ENCODE assay signal across 22 cellular contexts in genomic region chr2:38532366-38532765, GRCh38.
"Had no signal": no experiment of that assay in that cellular context is flagged by ENCODE, and none has a peak within 500 bp of the region (broad histone marks: within the 10 kb centered on the region; RNA-seq: fewer than 3 reads in every experiment).

No MANE protein-coding gene starts in this region.

- H3K27ac Mint-ChIP-seq: activated naive CD4-positive, alpha-beta T cell treated with anti-CD3 and anti-CD28 coated beads, Interleukin-2, amount 10 ng/mL, durations not matched to agents 7 days and 5 days; nephron; stimulated activated naive CD8-positive, alpha-beta T cell treated with anti-CD3 and anti-CD28 coated beads, Interleukin-15, Interleukin-2, amounts not matched to agents 100 ng/mL and 50 ng/mL, for 24 hours; T-helper 17 cell had no signal

- H3K36me3 Mint-ChIP-seq: activated naive CD4-positive, alpha-beta T cell treated with anti-CD3 and anti-CD28 coated beads, Interleukin-2, amount 10 ng/mL, durations not matched to agents 7 days and 5 days; brain had no signal

- H3K4me1 ChIP-seq: upper lobe of right lung had no signal

- H3K27ac ChIP-seq: thyroid gland, upper lobe of right lung had no signal

- H3K4me3 Mint-ChIP-seq: activated naive CD4-positive, alpha-beta T cell treated with anti-CD3 and anti-CD28 coated beads, Interleukin-2, amount 10 ng/mL, durations not matched to agents 7 days and 5 days; brain; stimulated activated naive CD8-positive, alpha-beta T cell treated with anti-CD3 and anti-CD28 coated beads, Interleukin-15, Interleukin-2, amounts not matched to agents 100 ng/mL and 50 ng/mL, for 24 hours; T-helper 17 cell had no signal

- H3K4me3 ChIP-seq: heart left ventricle, spleen, thyroid gland, upper lobe of right lung had no signal

- H3K36me3 ChIP-seq: heart left ventricle, spleen, thyroid gland, upper lobe of right lung had no signal

- H3K27me3 ChIP-seq: thyroid gland, upper lobe of right lung had no signal

- H3K9me3 Mint-ChIP-seq: activated naive CD4-positive, alpha-beta T cell treated with anti-CD3 and anti-CD28 coated beads, Interleukin-2, amount 10 ng/mL, durations not matched to agents 7 days and 5 days; brain; nephron; stimulated activated naive CD8-positive, alpha-beta T cell treated with anti-CD3 and anti-CD28 coated beads, Interleukin-15, Interleukin-2, amounts not matched to agents 100 ng/mL and 50 ng/mL, for 24 hours had no signal

- DNase-seq: activated CD4-positive, alpha-beta T cell treated with anti-CD3 and anti-CD28 coated beads for 4 hours; activated CD4-positive, alpha-beta T cell treated with anti-CD3 and anti-CD28 coated beads, Interleukin-2, amount 50 U/mL, for 48 hours; activated CD4-positive, CD25-positive, alpha-beta regulatory T cell; activated CD8-positive, alpha-beta memory T cell treated with anti-CD3 and anti-CD28 coated beads, Interleukin-2, amount 50 U/mL, for 48 hours; activated effector memory CD4-positive, alpha-beta T cell treated with Interleukin-2 at 50 U/mL for 16 hours; activated naive CD4-positive, alpha-beta T cell treated with anti-CD3 and anti-CD28 coated beads, Interleukin-2, amount 10 ng/mL, durations not matched to agents 7 days and 5 days; activated T-cell treated with anti-CD3 and anti-CD28 coated beads, Interleukin-2, amount 50 U/mL, for 48 hours; aorta; effector CD4-positive, alpha-beta T cell; heart left ventricle; islet precursor cell; left cardiac atrium; occipital lobe; posterior cingulate gyrus; stimulated activated CD4-positive, alpha-beta T cell treated with anti-CD3 and anti-CD28 coated beads, Interleukin-4, amount 100 ng/mL, for 24 hours; T-helper 17 cell; thyroid gland; upper lobe of right lung had no signal

- H3K9me3 ChIP-seq: heart left ventricle, spleen, thyroid gland, upper lobe of right lung had no signal

- ATAC-seq: heart left ventricle, left cardiac atrium had no signal
